Comparison of ENCODE assay signal across 8 cellular contexts in genomic region chr12:76020281-76020680, GRCh38. TPM values are rescaled to one million over a fixed set of nuclear protein-coding genes. Genes with fewer than 3 reads are reported as not detected.
DNase-seq lines count a peak whose midpoint lies in the region; ATAC-seq and TF ChIP-seq lines count a peak whose summit lies in the region.

No MANE protein-coding gene starts in this region.

- no peaks in the 10 kb centered on the region for H3K79me2 ChIP-seq in osteoblast (ENCODE audit: insufficient read depth, low read length)

- no peaks in the 10 kb centered on the region for H3K9me3 ChIP-seq in osteoblast (ENCODE audit: low read depth, low read length)

- peak overlapping the region; percentile 76 for H3K27ac ChIP-seq in HL-60 (replicated peaks)
- peak overlapping the region; percentile 98 for H3K27ac ChIP-seq in osteoblast (ENCODE audit: low read depth, low read length)

- no peak overlapping the region for H3K4me3 ChIP-seq in HL-60 (replicated peaks; ENCODE audit: insufficient read depth, low read length)
- peak overlapping the region; percentile 12 for H3K4me3 ChIP-seq in osteoblast (ENCODE audit: insufficient read depth, low read length)

- POLR2A ChIA-PET in activated B cell treated with CpG ODN at 0.5 μM for 24 hours (lab: Charles Lee): interaction anchor here (0.7 to 2.6 kb wide), 2 partner anchors 11 to 90 kb away, joined by 6 to 10 read pairs; partner anchors contain the start of gene PHLDA1

- H3K27me3 ChIP-seq in HL-60 (ENCODE audit: insufficient read depth, poor library complexity, severe bottlenecking) (no peaks in the 10 kb centered on the region), osteoblast (ENCODE audit: insufficient read depth, low read length) (no peaks in the 10 kb centered on the region)

- H4K20me1 ChIP-seq in osteoblast (ENCODE audit: insufficient read depth, low read length): no peaks in the 10 kb centered on the region

- CTCF ChIA-PET in activated B cell treated with CpG ODN at 0.5 μM for 24 hours (lab: Charles Lee): interaction anchor here (0.8 kb wide), 1 partner anchor 17 kb away, joined by 3 read pairs; no protein-coding TSS in a partner anchor

- H3K4me3 Mint-ChIP-seq in activated B cell treated with CpG ODN at 0.5 μM for 24 hours: peak overlapping the region; percentile 6

- peak overlapping the region; percentile 19 for H3K27ac Mint-ChIP-seq in activated B cell treated with CpG ODN at 0.5 μM for 24 hours

- DNase-seq in HL-60 (ENCODE audit: low read depth in 1 of 2, low spot score in 1 of 2): peak in 1 of 2 experiments; percentile 83
- no peak for DNase-seq in activated B cell treated with CpG ODN at 0.5 μM for 24 hours
- DNase-seq in central memory CD4-positive, alpha-beta T cell: peak; percentile 71
- DNase-seq in osteoblast (ENCODE audit: insufficient read length, low spot score, missing footprints): peak; percentile 43
- no peak for DNase-seq in COR-L47 (lab: John Stamatoyannopoulos, UW)
- DNase-seq in NCI-H1694 treated with DMSO at 0.1 percent for 48 hours (lab: John Stamatoyannopoulos, UW): no peak

- H3K4me1 ChIP-seq in osteoblast (ENCODE audit: insufficient read depth, low read length): peaks cover 46% of the 10 kb centered on the region

- intact Hi-C loops in activated B cell treated with CpG ODN at 0.5 μM for 24 hours (cut with micrococcal nuclease): loop anchor here (1.0 to 2.0 kb wide), 2 partner anchors 11 to 41 kb away; partner anchors contain the start of gene PHLDA1

- ATAC-seq in GM19324 (IDR thresholded peaks at IDR 0.05; ENCODE audit: low FRiP score, unreplicated experiment) (peak; percentile 55), activated B cell treated with CpG ODN at 0.5 μM for 24 hours (ENCODE audit: low read depth) (peak; percentile 55), GM18858 (IDR thresholded peaks at IDR 0.05; ENCODE audit: unreplicated experiment) (no peak)

- H3K27me3 Mint-ChIP-seq in activated B cell treated with CpG ODN at 0.5 μM for 24 hours: peaks cover 21% of the 10 kb centered on the region

- H3K36me3 Mint-ChIP-seq in activated B cell treated with CpG ODN at 0.5 μM for 24 hours (ENCODE audit: low read depth): no peaks in the 10 kb centered on the region

- peak overlapping the region; percentile 36 for H2AFZ ChIP-seq in osteoblast (ENCODE audit: low read length)

- no peak for TF ChIP-seq CTCF in HL-60 (IDR thresholded peaks at IDR 0.05; ENCODE audit: insufficient read depth, low read length)
- TF ChIP-seq CTCF in activated B cell treated with CpG ODN at 0.5 μM for 24 hours (IDR thresholded peaks at IDR 0.05): no peak
- no peak for TF ChIP-seq CTCF in osteoblast (IDR thresholded peaks at IDR 0.05; ENCODE audit: extremely low read depth, low read depth, low read length)

- H3K4me2 ChIP-seq in osteoblast (ENCODE audit: insufficient read depth, low read length): peak overlapping the region; percentile 78

- no peaks in the 10 kb centered on the region for H3K36me3 ChIP-seq in osteoblast (ENCODE audit: insufficient read depth, low read length)

- H3K9me3 Mint-ChIP-seq in activated B cell treated with CpG ODN at 0.5 μM for 24 hours: no peaks in the 10 kb centered on the region

- H3K4me1 Mint-ChIP-seq in activated B cell treated with CpG ODN at 0.5 μM for 24 hours: peaks cover 19% of the 10 kb centered on the region

RNA-seq across cellular contexts. Expression of gene PHLDA1, which starts 11.3 kb away (rescaled TPM):
- total RNA-seq in activated B cell treated with CpG ODN at 0.5 μM for 24 hours (0.83 and 1.1 TPM in 2 replicates), osteoblast (111 and 136 TPM in 2 replicates)

Comparison
In these comparisons a context has a peak if more than half of its experiments do, and no peak if none do; other contexts are left out.
1. DNase-seq: peak in central memory CD4-positive, alpha-beta T cell (single experiment) and osteoblast (single experiment); none in activated B cell treated with CpG ODN at 0.5 μM for 24 hours (single experiment), COR-L47 (single experiment) and NCI-H1694 treated with DMSO at 0.1 percent for 48 hours (single experiment).
2. RNA of gene PHLDA1, which starts 11.3 kb away (total RNA-seq): 111 to 136 TPM in osteoblast; 0.83 to 1.1 TPM in activated B cell treated with CpG ODN at 0.5 μM for 24 hours; every median in the first group is over 10 times any median in the second.